ENCODE assay signal across 8 cellular contexts in genomic region chr1:148151911-148152391, GRCh38. TPM values are rescaled to one million over a fixed set of nuclear protein-coding genes. Genes with fewer than 3 reads are reported as not detected.
DNase-seq lines count a peak whose midpoint lies in the region; ATAC-seq and TF ChIP-seq lines count a peak whose summit lies in the region.
"Not testable (repeated sequence)": the region's sequence is repeated elsewhere in the genome, so short reads cannot be mapped to it uniquely, and the experiment has no call there.

Gene NBPF11 (minus strand): TSS chr1:148152281. CDS start chr1:148127003, 25,278 bp downstream.

- not testable (repeated sequence) for H3K36me3 ChIP-seq in adipocyte (ENCODE audit: control insufficient read depth, insufficient read depth, low read length, severe bottlenecking); thyroid gland

- H3K4me3 Mint-ChIP-seq in T-helper 17 cell: peak within 1 kb of the TSS; percentile 97

- TF ChIP-seq CTCF in thyroid gland (IDR thresholded peaks at IDR 0.05): not testable (repeated sequence)

- H3K4me3 ChIP-seq in adipocyte (ENCODE audit: low read length) (peak within 1 kb of the TSS; percentile 85), thyroid gland (replicated peaks in 1 of 3) (peak within 1 kb of the TSS; percentile 59 to 81 (median 63))

- peak within 1 kb of the TSS; percentile 85 for H3K9ac ChIP-seq in adipocyte (ENCODE audit: low read length)

- H3K9me3 ChIP-seq in T-helper 17 cell (ENCODE audit: control insufficient read depth, low read length, poor library complexity, severe bottlenecking); adipocyte (ENCODE audit: control insufficient read depth, low read length); thyroid gland: not testable (repeated sequence)

- H3K27ac ChIP-seq in thyroid gland: peak within 1 kb of the TSS; percentile 58 to 66 (median 63)

- peak; percentile 60 for DNase-seq in NCI-H2029 (lab: John Stamatoyannopoulos, UW)
- peak; percentile 61 to 66 (median 62) for DNase-seq in T-helper 17 cell
- peak; percentile 88 for DNase-seq in adipocyte (ENCODE audit: low read depth)
- DNase-seq in left cardiac atrium: peak; percentile 89
- peak; percentile 95 for DNase-seq in posterior vena cava (ENCODE audit: low spot score)
- DNase-seq in thyroid gland: peak; percentile 85 to 86

- ATAC-seq in GM18502 (IDR thresholded peaks at IDR 0.05; ENCODE audit: poor library complexity, unreplicated experiment): peak; percentile 77
- ATAC-seq in HG02943 (IDR thresholded peaks at IDR 0.05; ENCODE audit: low read depth, unreplicated experiment): peak; percentile 74
- peak; percentile 95 for ATAC-seq in T-helper 17 cell
- ATAC-seq in left cardiac atrium: peak; percentile 98 to 99

- intact Hi-C loops in left cardiac atrium (cut with DNase I); posterior vena cava (cut with DNase I); thyroid gland (cut with DNase I): not testable (repeated sequence)

- H3K36me3 Mint-ChIP-seq in T-helper 17 cell (ENCODE audit: low read depth): not testable (repeated sequence)

- not testable (repeated sequence) for H3K27me3 ChIP-seq in adipocyte (replicated peaks; ENCODE audit: control insufficient read depth, insufficient read depth, low read length); thyroid gland

- 1 to 2% methylated on average over 17 to 19 of the region's 41 CpGs for WGBS in thyroid gland, 2 donors

- not testable (repeated sequence) for H3K4me1 Mint-ChIP-seq in T-helper 17 cell

- peak in 1 of 2 donors; percentile 79 for TF ChIP-seq POLR2A in thyroid gland (IDR thresholded peaks at IDR 0.05)

- H3K27me3 Mint-ChIP-seq in T-helper 17 cell: not testable (repeated sequence)

- peak within 1 kb of the TSS; percentile 95 for H3K27ac Mint-ChIP-seq in T-helper 17 cell

- not testable (repeated sequence) for H3K4me1 ChIP-seq in adipocyte (ENCODE audit: control insufficient read depth, insufficient read depth, low read length); thyroid gland

RNA-seq across cellular contexts. Expression of gene NBPF11, which starts in this region (rescaled TPM):
- total RNA-seq in T-helper 17 cell: 10 to 100 TPM; 19.1 to 21.3 TPM
- 1 to 10 TPM; 3.8 to 5.0 TPM for total RNA-seq in left cardiac atrium
- total RNA-seq in posterior vena cava: 1 to 10 TPM; 6.7 to 9.7 TPM
- total RNA-seq in thyroid gland: 10 to 100 TPM; 11.4 to 17.6 (median 14.1) TPM

Comparison
In these comparisons a context has a peak if more than half of its experiments do, and no peak if none do; other contexts are left out.
1. Peak in every context shown above with its lines: DNase-seq, ATAC-seq, H3K4me3 ChIP-seq and H3K27ac ChIP-seq.